In the genomic region with DNA sequence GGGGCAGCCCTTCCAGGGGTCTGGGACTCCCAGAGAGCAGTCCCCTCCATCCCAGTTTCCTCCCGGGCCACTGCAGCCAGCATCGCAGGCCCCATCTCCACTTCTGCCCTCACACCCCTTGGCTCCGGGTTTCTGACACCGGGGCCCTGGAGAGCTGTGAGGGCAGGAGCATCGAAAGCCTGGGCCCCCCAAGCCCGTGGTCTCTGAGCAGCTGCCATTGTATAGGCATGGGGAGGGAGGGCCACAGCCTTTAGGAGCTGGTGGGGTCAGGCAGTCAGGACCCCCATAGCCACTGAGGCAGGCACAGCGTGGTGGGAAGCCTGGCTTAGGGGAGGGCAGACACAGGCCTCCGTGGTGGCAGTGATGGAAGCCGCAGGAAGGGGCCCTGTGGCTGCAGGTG, we compare ENCODE assay signal across 22 cellular contexts.
"Had no signal": no experiment of that assay in that cellular context is flagged by ENCODE, and none has a peak within 500 bp of the region (broad histone marks: within the 10 kb centered on the region; RNA-seq: fewer than 3 reads in every experiment).

No MANE protein-coding gene starts in this region.

- H3K27me3 ChIP-seq: SJSA1 had no signal

- H3K9me3 Mint-ChIP-seq: activated CD8-positive, alpha-beta T cell treated with anti-CD3 and anti-CD28 coated beads for 36 hours; activated T-helper 2 cell treated with anti-CD3 and anti-CD28 coated beads, Interferon-gamma antibody, Interleukin-2, Interleukin-4, amounts not matched to agents 10 μg/mL and 5 μg/mL and 100 μg/mL, durations not matched to agents 14 hours and 24 hours and 36 hours; T-helper 1 cell treated with Interleukin-12 subunit alpha and Interleukin-12 subunit beta and Interleukin-4 antibody, amounts not matched to agents 30 μg/mL and 1 μg/mL, for 36 hours had no signal

- H3K4me3 ChIP-seq: SJSA1 had no signal

- H3K4me3 Mint-ChIP-seq: activated CD8-positive, alpha-beta T cell treated with anti-CD3 and anti-CD28 coated beads for 36 hours; activated naive CD8-positive, alpha-beta T cell; activated T-cell treated with anti-CD3 and anti-CD28 coated beads, Interleukin-2, amount 50 U/mL, for 72 hours; brain; T-helper 1 cell treated with Interleukin-12 subunit alpha and Interleukin-12 subunit beta and Interleukin-4 antibody, amounts not matched to agents 30 μg/mL and 1 μg/mL, for 36 hours had no signal

- H3K27ac Mint-ChIP-seq: activated CD8-positive, alpha-beta T cell treated with anti-CD3 and anti-CD28 coated beads for 36 hours; activated naive CD8-positive, alpha-beta T cell; activated T-cell treated with anti-CD3 and anti-CD28 coated beads, Interleukin-2, amount 50 U/mL, for 72 hours; activated T-helper 2 cell treated with anti-CD3 and anti-CD28 coated beads, Interferon-gamma antibody, Interleukin-2, Interleukin-4, amounts not matched to agents 10 μg/mL and 5 μg/mL and 100 μg/mL, durations not matched to agents 14 hours and 24 hours and 36 hours; T-helper 1 cell treated with Interleukin-12 subunit alpha and Interleukin-12 subunit beta and Interleukin-4 antibody, amounts not matched to agents 30 μg/mL and 1 μg/mL, for 36 hours had no signal

- DNase-seq: activated CD4-positive, alpha-beta T cell treated with anti-CD3 and anti-CD28 coated beads for 4 hours; activated CD8-positive, alpha-beta memory T cell treated with anti-CD3 and anti-CD28 coated beads, Interleukin-2, amount 50 U/mL, for 4 hours; activated CD8-positive, alpha-beta T cell treated with anti-CD3 and anti-CD28 coated beads for 36 hours; activated naive CD4-positive, alpha-beta T cell; activated T-cell treated with anti-CD3 and anti-CD28 coated beads, Interleukin-2, amount 50 U/mL, for 72 hours; amygdala; KG1; MM.1S; NCI-H1105; NCI-H1436; NCI-H1694 treated with DMSO at 0.1 percent for 48 hours; NCI-H2029 treated with DMSO at 0.1 percent for 48 hours; NCI-H345; NCI-H510A; NCI-H526 treated with DMSO at 0.1 percent for 48 hours; NCI-H82 had no signal

- H3K27ac ChIP-seq: SJSA1 had no signal

- ATAC-seq: activated CD4-positive, CD25-positive, alpha-beta regulatory T cell treated with anti-CD3 and anti-CD28 coated beads, Interleukin-2, amount 50 U/mL, for 24 hours; activated CD8-positive, alpha-beta T cell treated with anti-CD3 and anti-CD28 coated beads for 36 hours; activated T-cell treated with anti-CD3 and anti-CD28 coated beads, Interleukin-2, amount 50 U/mL, for 72 hours had no signal

- H3K36me3 ChIP-seq: SJSA1 had no signal

- H3K9me3 ChIP-seq: SJSA1 had no signal

- H3K36me3 Mint-ChIP-seq: activated naive CD8-positive, alpha-beta T cell; brain had no signal

- H3K27me3 Mint-ChIP-seq: activated CD8-positive, alpha-beta T cell treated with anti-CD3 and anti-CD28 coated beads for 36 hours; activated naive CD8-positive, alpha-beta T cell had no signal
